ENCODE assay signal across 7 cellular contexts in genomic region chr15:45641374-45641778, GRCh38. TPM values are rescaled to one million over a fixed set of nuclear protein-coding genes. Genes with fewer than 3 reads are reported as not detected.
DNase-seq lines count a peak whose midpoint lies in the region; ATAC-seq and TF ChIP-seq lines count a peak whose summit lies in the region.

No MANE protein-coding gene starts in this region.

- ATAC-seq in T-helper 17 cell (no peak), heart left ventricle (peak in 3 of 4 donors; percentile 20 to 68 (median 62)), HG02970 (IDR thresholded peaks at IDR 0.05; ENCODE audit: low FRiP score, unreplicated experiment) (no peak)

- no peaks in the 10 kb centered on the region for H3K27me3 Mint-ChIP-seq in T-helper 17 cell
- H3K27me3 Mint-ChIP-seq in immature natural killer cell (ENCODE audit: low read depth in 3 of 3), result peaks cover 0 to 4% (median 0%) of the 10 kb centered on the region in 3 donors

- TF ChIP-seq POLR2A in heart left ventricle (IDR thresholded peaks at IDR 0.05) (no peak), stomach (IDR thresholded peaks at IDR 0.05) (no peak)

- H3K36me3 ChIP-seq in heart left ventricle (no peaks in the 10 kb centered on the region), stomach (no peaks in the 10 kb centered on the region)

- DNase-seq in HL-60 (ENCODE audit: low read depth in 1 of 2, low spot score in 1 of 2), result peak; percentile 59 to 83
- DNase-seq in T-helper 17 cell, result no peak
- DNase-seq in heart left ventricle, result no peak
- peak; percentile 62 for DNase-seq in stomach
- no peak for DNase-seq in KBM-7
- DNase-seq in immature natural killer cell, result no peak

- peak overlapping the region; percentile 42 for H3K27ac ChIP-seq in HL-60 (replicated peaks)
- H3K27ac ChIP-seq in heart left ventricle, result peak overlapping the region in 4 of 12 donors; percentile 25 to 97 (median 60)
- peak overlapping the region; percentile 86 to 98 (median 95) for H3K27ac ChIP-seq in stomach

- intact Hi-C loops in heart left ventricle (cut with DNase I), result no loop called here
- intact Hi-C loops in stomach (cut with DNase I; ENCODE audit: low total_unique reads), result no loop called here

- TF ChIP-seq CTCF in HL-60 (IDR thresholded peaks at IDR 0.05; ENCODE audit: insufficient read depth, low read length) (no peak), heart left ventricle (IDR thresholded peaks at IDR 0.05) (no peak), stomach (IDR thresholded peaks at IDR 0.05) (peak in 3 of 7 experiments; percentile 16 to 30 (median 19))

- no peaks in the 10 kb centered on the region for H3K9me3 ChIP-seq in T-helper 17 cell (ENCODE audit: control insufficient read depth, low read length, poor library complexity, severe bottlenecking)
- H3K9me3 ChIP-seq in heart left ventricle, result no peaks in the 10 kb centered on the region
- no peaks in the 10 kb centered on the region for H3K9me3 ChIP-seq in stomach

- H3K4me1 Mint-ChIP-seq in T-helper 17 cell (peaks cover 63% of the 10 kb centered on the region), immature natural killer cell (peaks cover 54 to 89% of the 10 kb centered on the region in 2 donors)

- H3K27ac Mint-ChIP-seq in T-helper 17 cell (peak overlapping the region; percentile 67), immature natural killer cell (no peak overlapping the region)

- H3K36me3 Mint-ChIP-seq in T-helper 17 cell (ENCODE audit: low read depth) (peaks cover 7% of the 10 kb centered on the region), immature natural killer cell (peaks cover 0 to 16% (median 7%) of the 10 kb centered on the region in 3 donors)

- 10 to 47% (median 27%) methylated on average over 1 of the region's 1 CpG for WGBS in heart left ventricle, 4 donors
- WGBS in stomach, 5 donors, result 4 to 22% (median 15%) methylated on average over 1 of the region's 1 CpG

- H3K4me3 Mint-ChIP-seq in T-helper 17 cell, result no peak overlapping the region
- H3K4me3 Mint-ChIP-seq in immature natural killer cell, result no peak overlapping the region

- H3K9me3 Mint-ChIP-seq in immature natural killer cell, result no peaks in the 10 kb centered on the region

- no peaks in the 10 kb centered on the region for H3K27me3 ChIP-seq in HL-60 (ENCODE audit: insufficient read depth, poor library complexity, severe bottlenecking)
- no peaks in the 10 kb centered on the region for H3K27me3 ChIP-seq in heart left ventricle
- no peaks in the 10 kb centered on the region for H3K27me3 ChIP-seq in stomach

- H3K4me1 ChIP-seq in heart left ventricle (peaks cover 0 to 99% (median 41%) of the 10 kb centered on the region in 12 donors), stomach (peaks cover 80 to 98% (median 93%) of the 10 kb centered on the region in 4 donors)

- in situ Hi-C loops in KBM-7 (cut with MboI; ENCODE audit: low pct_unique_long_range_greater_than_20kb, low sequenced_read_pairs), result no loop called here

- no peak for TF ChIP-seq EP300 in stomach (IDR thresholded peaks at IDR 0.05)

- H3K4me3 ChIP-seq in HL-60 (replicated peaks; ENCODE audit: insufficient read depth, low read length), result no peak overlapping the region
- H3K4me3 ChIP-seq in heart left ventricle, result no peak overlapping the region
- H3K4me3 ChIP-seq in stomach, result no peak overlapping the region

RNA-seq across cellular contexts. Expression of gene SQOR, which starts 6.5 kb away (rescaled TPM):
- total RNA-seq in T-helper 17 cell (10 to 100 TPM; 36.5 to 39.0 TPM), heart left ventricle (10 to 100 TPM; 14.8 to 60.9 (median 18.5) TPM), stomach (10 to 100 TPM; 49.6 to 70.6 (median 62.5) TPM)
- polyA plus RNA-seq in heart left ventricle (10 to 100 TPM in 1 of 2 donors, 1 to 10 TPM in 1; 9.5 to 13.5 TPM), stomach (100 to 1,000 TPM in 1 of 3 donors, 10 to 100 TPM in 2; 58.1 to 128 (median 63.1) TPM), immature natural killer cell (100 to 1,000 TPM in 1 of 3 donors, 10 to 100 TPM in 2; 73.6 to 114 (median 82.1) TPM)

RNA-seq across cellular contexts. Expression of gene BLOC1S6, which starts 54.2 kb away (rescaled TPM):
- total RNA-seq in T-helper 17 cell, result 10 to 100 TPM; 48.5 to 66.2 TPM
- total RNA-seq in heart left ventricle, result 10 to 100 TPM; 21.4 to 38.9 (median 27.0) TPM
- 10 to 100 TPM in 1 of 2 donors, 1 to 10 TPM in 1; 9.4 to 26.6 TPM for polyA plus RNA-seq in heart left ventricle
- total RNA-seq in stomach, result 10 to 100 TPM in 4 of 5 donors, 1 to 10 TPM in 1; 7.6 to 74.5 (median 25.4) TPM
- 10 to 100 TPM; 12.5 to 36.8 (median 31.9) TPM for polyA plus RNA-seq in stomach
- polyA plus RNA-seq in immature natural killer cell, result 10 to 100 TPM; 45.0 to 57.1 (median 52.1) TPM

Comparison
In these comparisons a context has a peak if more than half of its experiments do, and no peak if none do; other contexts are left out.
1. DNase-seq: peak in HL-60 (2 of 2) and stomach (single experiment); none in T-helper 17 cell (0 of 3), heart left ventricle (0 of 5), KBM-7 (single experiment) and immature natural killer cell (0 of 3).
2. ATAC-seq: peak in heart left ventricle (3 of 4); none in T-helper 17 cell (single experiment) and HG02970 (single experiment).